Comparison of ENCODE assay signal across 8 cellular contexts in genomic region chr10:117226813-117227451, GRCh38. TPM values are rescaled to one million over a fixed set of nuclear protein-coding genes. Genes with fewer than 3 reads are reported as not detected.
DNase-seq lines count a peak whose midpoint lies in the region; ATAC-seq and TF ChIP-seq lines count a peak whose summit lies in the region.

No MANE protein-coding gene starts in this region.

- no peaks in the 10 kb centered on the region for H3K36me3 ChIP-seq in right lobe of liver

- H3K27me3 ChIP-seq in right lobe of liver = no peaks in the 10 kb centered on the region

- peaks cover 14% of the 10 kb centered on the region for H3K4me1 Mint-ChIP-seq in WTC11
- H3K4me1 Mint-ChIP-seq in activated CD8-positive, alpha-beta memory T cell treated with anti-CD3 and anti-CD28 coated beads, Interleukin-2, amount 10 ng/mL, durations not matched to agents 7 days and 5 days = no peaks in the 10 kb centered on the region

- H3K9me3 Mint-ChIP-seq in WTC11 = peaks cover 20% of the 10 kb centered on the region
- no peaks in the 10 kb centered on the region for H3K9me3 Mint-ChIP-seq in activated CD8-positive, alpha-beta memory T cell treated with anti-CD3 and anti-CD28 coated beads, Interleukin-2, amount 10 ng/mL, durations not matched to agents 7 days and 5 days (ENCODE audit: low read depth)

- H3K4me1 ChIP-seq in right lobe of liver = no peaks in the 10 kb centered on the region

- in situ Hi-C loops in KBM-7 (cut with MboI; ENCODE audit: low pct_unique_long_range_greater_than_20kb, low sequenced_read_pairs) = no loop called here

- H3K4me3 Mint-ChIP-seq in WTC11 = no peak overlapping the region
- no peak overlapping the region for H3K4me3 Mint-ChIP-seq in activated CD8-positive, alpha-beta memory T cell treated with anti-CD3 and anti-CD28 coated beads, Interleukin-2, amount 10 ng/mL, durations not matched to agents 7 days and 5 days

- no peak overlapping the region for H3K27ac Mint-ChIP-seq in WTC11
- no peak overlapping the region for H3K27ac Mint-ChIP-seq in activated CD8-positive, alpha-beta memory T cell treated with anti-CD3 and anti-CD28 coated beads, Interleukin-2, amount 10 ng/mL, durations not matched to agents 7 days and 5 days

- peaks cover 8% of the 10 kb centered on the region; the same call in 1 of the 2 replicates for H3K27me3 Mint-ChIP-seq in WTC11 (ENCODE audit: low read depth)
- peaks cover 25% of the 10 kb centered on the region for H3K27me3 Mint-ChIP-seq in activated CD8-positive, alpha-beta memory T cell treated with anti-CD3 and anti-CD28 coated beads, Interleukin-2, amount 10 ng/mL, durations not matched to agents 7 days and 5 days

- H3K9me3 ChIP-seq in right lobe of liver = no peaks in the 10 kb centered on the region

- peaks cover 18% of the 10 kb centered on the region for H3K36me3 Mint-ChIP-seq in WTC11
- no peaks in the 10 kb centered on the region for H3K36me3 Mint-ChIP-seq in activated CD8-positive, alpha-beta memory T cell treated with anti-CD3 and anti-CD28 coated beads, Interleukin-2, amount 10 ng/mL, durations not matched to agents 7 days and 5 days

- H3K27ac ChIP-seq in right lobe of liver = no peak overlapping the region

- WGBS in right lobe of liver (ENCODE audit: insufficient coverage, low coverage, low lambda C conversion rate, missing lambda C conversion rate) = 14% methylated on average over 7 of the region's 10 CpGs

- POLR2A ChIA-PET in WTC11 (lab: Charles Lee) = no interaction called here

- TF ChIP-seq CTCF in WTC11 (IDR thresholded peaks at IDR 0.05) (no peak), right lobe of liver (IDR thresholded peaks at IDR 0.05) (peak; percentile 47 to 61 (median 50))

- intact Hi-C loops in right lobe of liver (cut with DNase I) = loop anchor here in 1 of 2 donors (10.0 kb wide), 1 partner anchor 258 kb away; no protein-coding TSS in a partner anchor

- no peak overlapping the region for H3K4me3 ChIP-seq in right lobe of liver

- TF ChIP-seq POLR2A in right lobe of liver (IDR thresholded peaks at IDR 0.05) = no peak

- peak; percentile 14 for DNase-seq in activated CD4-positive, alpha-beta T cell treated with anti-CD3 and anti-CD28 coated beads for 48 hours
- DNase-seq in activated CD4-positive, alpha-beta T cell treated with anti-CD3 and anti-CD28 coated beads for 4 hours = no peak
- peak; percentile 83 for DNase-seq in KBM-7
- peak; percentile 68 for DNase-seq in WTC11 (ENCODE audit: low spot score)
- no peak for DNase-seq in right lobe of liver
- no peak for DNase-seq in activated CD8-positive, alpha-beta memory T cell treated with anti-CD3 and anti-CD28 coated beads, Interleukin-2, amount 10 ng/mL, durations not matched to agents 7 days and 5 days
- DNase-seq in NCI-H2107 treated with DMSO at 0.1 percent for 48 hours (lab: John Stamatoyannopoulos, UW; ENCODE audit: unreplicated experiment) = no peak

- CTCF ChIA-PET in WTC11 (lab: Charles Lee) = interaction anchor here (0.5 to 5.1 kb wide), 21 partner anchors 9 to 231 kb away, joined by 3 to 81 read pairs (median 3); partner anchors contain the start of gene SLC18A2
- CTCF ChIA-PET in activated CD8-positive, alpha-beta memory T cell treated with anti-CD3 and anti-CD28 coated beads, Interleukin-2, amount 10 ng/mL, durations not matched to agents 7 days and 5 days (lab: Charles Lee) = interaction anchor here (0.8 to 3.3 kb wide), 3 partner anchors 10 to 94 kb away, joined by 3 to 28 read pairs (median 4); no protein-coding TSS in a partner anchor

- peak; percentile 97 for ATAC-seq in WTC11
- peak; percentile 60 to 81 (median 68) for ATAC-seq in right lobe of liver
- ATAC-seq in GM19023 (IDR thresholded peaks at IDR 0.05; ENCODE audit: unreplicated experiment) = no peak
- ATAC-seq in activated CD8-positive, alpha-beta memory T cell treated with anti-CD3 and anti-CD28 coated beads, Interleukin-2, amount 10 ng/mL, durations not matched to agents 7 days and 5 days = no peak

TF ChIP-seq in WTC11, 78 proteins besides CTCF, POLR2A, EP300 and RAD21:
- TF ChIP-seq TEAD4 (CRISPR knock-in tag; IDR thresholded peaks at IDR 0.05) (no peak), HMGA2 (CRISPR knock-in tag; IDR thresholded peaks at IDR 0.05) (no peak), USF1 (CRISPR knock-in tag; IDR thresholded peaks at IDR 0.05) (no peak), ZNF219 (CRISPR knock-in tag; IDR thresholded peaks at IDR 0.05; ENCODE audit: borderline replicate concordance) (no peak), ZNF281 (CRISPR knock-in tag; IDR thresholded peaks at IDR 0.05) (no peak), CREB1 (CRISPR knock-in tag; IDR thresholded peaks at IDR 0.05) (no peak), SOX15 (CRISPR knock-in tag; IDR thresholded peaks at IDR 0.05) (no peak), FOXP1 (CRISPR knock-in tag; IDR thresholded peaks at IDR 0.05; ENCODE audit: borderline replicate concordance) (no peak), GABPB1 (CRISPR knock-in tag; IDR thresholded peaks at IDR 0.05) (no peak), ESRRA (CRISPR knock-in tag; IDR thresholded peaks at IDR 0.05; ENCODE audit: borderline replicate concordance) (no peak), ZMAT4 (CRISPR knock-in tag; IDR thresholded peaks at IDR 0.05) (no peak), IRF1 (CRISPR knock-in tag; IDR thresholded peaks at IDR 0.05) (no peak), CBFB (CRISPR knock-in tag; IDR thresholded peaks at IDR 0.05; ENCODE audit: low read depth) (no peak), SMAD4 (CRISPR knock-in tag; IDR thresholded peaks at IDR 0.05) (no peak), GTF2I (CRISPR knock-in tag; conservative IDR thresholded peaks at IDR 0.05) (no peak), NFYB (CRISPR knock-in tag; conservative IDR thresholded peaks at IDR 0.05; ENCODE audit: low read depth) (no peak), E2F4 (CRISPR knock-in tag; IDR thresholded peaks at IDR 0.05; ENCODE audit: borderline replicate concordance, low read depth) (no peak)

RNA-seq across cellular contexts. Expression of gene SLC18A2, which starts 14.0 kb away (rescaled TPM):
- total RNA-seq in WTC11 (2021) (5.9 to 7.1 TPM (median 7.1 TPM) in 3 replicates), right lobe of liver (1 to 10 TPM in 1 of 6 experiments, under 1 TPM in 5; 0.04 to 1.1 (median 0.20) TPM)
- not detected for total RNA-seq in activated CD8-positive, alpha-beta memory T cell treated with anti-CD3 and anti-CD28 coated beads, Interleukin-2, amount 10 ng/mL, durations not matched to agents 7 days and 5 days

RNA-seq across cellular contexts. Expression of gene KCNK18, which starts 29.6 kb away (rescaled TPM):
- total RNA-seq in WTC11 (2021) = not detected in 3 replicates
- total RNA-seq in right lobe of liver = not detected
- not detected for total RNA-seq in activated CD8-positive, alpha-beta memory T cell treated with anti-CD3 and anti-CD28 coated beads, Interleukin-2, amount 10 ng/mL, durations not matched to agents 7 days and 5 days

Comparison
In these comparisons a context has a peak if more than half of its experiments do, and no peak if none do; other contexts are left out.
1. DNase-seq: peak in activated CD4-positive, alpha-beta T cell treated with anti-CD3 and anti-CD28 coated beads for 48 hours (single experiment), KBM-7 (single experiment) and WTC11 (single experiment); none in activated CD4-positive, alpha-beta T cell treated with anti-CD3 and anti-CD28 coated beads for 4 hours (0 of 2), right lobe of liver (0 of 3), activated CD8-positive, alpha-beta memory T cell treated with anti-CD3 and anti-CD28 coated beads, Interleukin-2, amount 10 ng/mL, durations not matched to agents 7 days and 5 days (single experiment) and NCI-H2107 treated with DMSO at 0.1 percent for 48 hours (single experiment).
2. ATAC-seq: peak in WTC11 (single experiment) and right lobe of liver (4 of 4); none in GM19023 (single experiment) and activated CD8-positive, alpha-beta memory T cell treated with anti-CD3 and anti-CD28 coated beads, Interleukin-2, amount 10 ng/mL, durations not matched to agents 7 days and 5 days (single experiment).